8 cellular contexts compared by ENCODE assay signal in the genomic region with DNA sequence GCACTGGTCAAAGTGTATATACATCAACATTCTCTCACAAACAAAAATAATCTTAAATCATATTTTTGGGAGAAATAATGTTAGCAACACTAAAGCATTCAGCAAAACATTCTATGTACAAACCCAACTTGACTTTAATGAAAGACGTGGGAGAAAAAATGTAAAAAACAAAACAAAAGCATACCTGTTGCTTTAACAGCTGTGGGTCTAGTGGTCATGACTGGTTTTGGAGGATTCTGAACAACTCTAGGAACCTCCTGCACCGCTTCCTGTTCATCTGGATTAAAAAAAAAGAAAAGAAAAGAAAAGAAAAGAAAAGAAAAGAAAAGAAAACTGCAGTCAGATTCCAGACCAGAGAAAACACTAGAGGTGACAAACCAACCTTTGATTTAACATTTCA. TPM values are rescaled to one million over a fixed set of nuclear protein-coding genes. Genes with fewer than 3 reads are reported as not detected.
DNase-seq lines count a peak whose midpoint lies in the region; ATAC-seq and TF ChIP-seq lines count a peak whose summit lies in the region.

No MANE protein-coding gene starts in this region.

- ATAC-seq in HG02840 (IDR thresholded peaks at IDR 0.05; ENCODE audit: low FRiP score, unreplicated experiment) = no peak

- H3K27ac ChIP-seq in OCI-LY1 (ENCODE audit: low read depth, low read length, poor library complexity, severe bottlenecking) (no peak overlapping the region), coronary artery (peak overlapping the region in 1 of 2 donors; percentile 96), neural cell (ENCODE audit: low read length) (no peak overlapping the region)

- TF ChIP-seq EP300 in neural cell (conservative IDR thresholded peaks at IDR 0.05; ENCODE audit: poor library complexity, severe bottlenecking) = no peak

- no peaks in the 10 kb centered on the region for H3K9me3 ChIP-seq in OCI-LY1 (ENCODE audit: low read length)
- H3K9me3 ChIP-seq in neural cell (ENCODE audit: low read length) = no peaks in the 10 kb centered on the region

- peaks cover 23% of the 10 kb centered on the region for H3K4me1 ChIP-seq in OCI-LY1 (ENCODE audit: insufficient read depth, low read length, severe bottlenecking)

- TF ChIP-seq CTCF in OCI-LY1 (IDR thresholded peaks at IDR 0.05; ENCODE audit: low read length) (no peak), coronary artery (IDR thresholded peaks at IDR 0.05) (no peak), neural cell (IDR thresholded peaks at IDR 0.05; ENCODE audit: poor library complexity, severe bottlenecking) (no peak)

- H3K4me2 ChIP-seq in OCI-LY1 (ENCODE audit: low read length) (peak overlapping the region; percentile 70), neural cell (ENCODE audit: low read length) (peak overlapping the region; percentile 28)

- H3K4me3 ChIP-seq in OCI-LY1 (ENCODE audit: low read depth, low read length, poor library complexity, severe bottlenecking) = peak overlapping the region; percentile 88
- H3K4me3 ChIP-seq in coronary artery = peak overlapping the region; percentile 95
- H3K4me3 ChIP-seq in neural cell (ENCODE audit: low read length) = peak overlapping the region; percentile 96

- H3K36me3 ChIP-seq in OCI-LY1 (ENCODE audit: insufficient read depth, low read length) (peaks cover 52% of the 10 kb centered on the region), neural cell (ENCODE audit: insufficient read depth, low read length) (no peaks in the 10 kb centered on the region)

- no peaks in the 10 kb centered on the region for H3K27me3 ChIP-seq in OCI-LY1 (ENCODE audit: insufficient read depth, low read length)
- H3K27me3 ChIP-seq in neural cell (ENCODE audit: insufficient read depth, low read depth, low read length) = no peaks in the 10 kb centered on the region

- no peaks in the 10 kb centered on the region for H3F3A ChIP-seq in OCI-LY1 (ENCODE audit: insufficient read depth, low read length)
- peaks cover 7% of the 10 kb centered on the region for H3F3A ChIP-seq in neural cell (ENCODE audit: insufficient read depth, low read length, poor library complexity, severe bottlenecking)

- DNase-seq in ELR (ENCODE audit: low read depth) = peak; percentile 18
- no peak for DNase-seq in coronary artery (ENCODE audit: low spot score)
- DNase-seq in activated CD4-positive, CD25-positive, alpha-beta regulatory T cell treated with anti-CD3 and anti-CD28 coated beads, Interleukin-2, amount 50 U/mL, for 72 hours = no peak
- no peak for DNase-seq in DMS53 (lab: John Stamatoyannopoulos, UW)
- no peak for DNase-seq in activated CD4-positive, alpha-beta T cell treated with anti-CD3 and anti-CD28 coated beads, Interleukin-2, amount 50 U/mL, for 48 hours

- peaks cover 34% of the 10 kb centered on the region for H3K79me2 ChIP-seq in OCI-LY1 (ENCODE audit: insufficient read depth, low read length)
- H3K79me2 ChIP-seq in neural cell (replicated peaks; ENCODE audit: insufficient read depth, low read length) = peaks cover 38% of the 10 kb centered on the region

- H3K9me2 ChIP-seq in OCI-LY1 (ENCODE audit: low read depth, low read length) (no peaks in the 10 kb centered on the region), neural cell (ENCODE audit: insufficient read depth, low read length) (no peaks in the 10 kb centered on the region)

- H3K9ac ChIP-seq in OCI-LY1 (ENCODE audit: low read length) (peak overlapping the region; percentile 91), neural cell (ENCODE audit: low read length) (no peak overlapping the region)

- H2AFZ ChIP-seq in OCI-LY1 (ENCODE audit: low read length) = no peak overlapping the region
- H2AFZ ChIP-seq in neural cell (ENCODE audit: low read depth, low read length) = no peak overlapping the region

- H4K20me1 ChIP-seq in OCI-LY1 (ENCODE audit: insufficient read depth, low read length) = no peaks in the 10 kb centered on the region
- H4K20me1 ChIP-seq in neural cell (ENCODE audit: insufficient read depth) = no peaks in the 10 kb centered on the region

- TF ChIP-seq RAD21 in neural cell (conservative IDR thresholded peaks at IDR 0.05) = no peak

TF ChIP-seq in neural cell, 6 proteins besides CTCF, POLR2A, EP300 and RAD21:
- TF ChIP-seq EZH2 (IDR thresholded peaks at IDR 0.05; ENCODE audit: borderline replicate concordance, insufficient read depth, low read length, poor library complexity, severe bottlenecking) (no peak), TAF1 (IDR thresholded peaks at IDR 0.05; ENCODE audit: low read depth) (no peak), POLR2AphosphoS5 (IDR thresholded peaks at IDR 0.05) (no peak), SMC3 (conservative IDR thresholded peaks at IDR 0.05; ENCODE audit: poor library complexity) (no peak), MXI1 (conservative IDR thresholded peaks at IDR 0.05; ENCODE audit: poor library complexity, severe bottlenecking) (no peak)
- TF ChIP-seq, protein P1, sequence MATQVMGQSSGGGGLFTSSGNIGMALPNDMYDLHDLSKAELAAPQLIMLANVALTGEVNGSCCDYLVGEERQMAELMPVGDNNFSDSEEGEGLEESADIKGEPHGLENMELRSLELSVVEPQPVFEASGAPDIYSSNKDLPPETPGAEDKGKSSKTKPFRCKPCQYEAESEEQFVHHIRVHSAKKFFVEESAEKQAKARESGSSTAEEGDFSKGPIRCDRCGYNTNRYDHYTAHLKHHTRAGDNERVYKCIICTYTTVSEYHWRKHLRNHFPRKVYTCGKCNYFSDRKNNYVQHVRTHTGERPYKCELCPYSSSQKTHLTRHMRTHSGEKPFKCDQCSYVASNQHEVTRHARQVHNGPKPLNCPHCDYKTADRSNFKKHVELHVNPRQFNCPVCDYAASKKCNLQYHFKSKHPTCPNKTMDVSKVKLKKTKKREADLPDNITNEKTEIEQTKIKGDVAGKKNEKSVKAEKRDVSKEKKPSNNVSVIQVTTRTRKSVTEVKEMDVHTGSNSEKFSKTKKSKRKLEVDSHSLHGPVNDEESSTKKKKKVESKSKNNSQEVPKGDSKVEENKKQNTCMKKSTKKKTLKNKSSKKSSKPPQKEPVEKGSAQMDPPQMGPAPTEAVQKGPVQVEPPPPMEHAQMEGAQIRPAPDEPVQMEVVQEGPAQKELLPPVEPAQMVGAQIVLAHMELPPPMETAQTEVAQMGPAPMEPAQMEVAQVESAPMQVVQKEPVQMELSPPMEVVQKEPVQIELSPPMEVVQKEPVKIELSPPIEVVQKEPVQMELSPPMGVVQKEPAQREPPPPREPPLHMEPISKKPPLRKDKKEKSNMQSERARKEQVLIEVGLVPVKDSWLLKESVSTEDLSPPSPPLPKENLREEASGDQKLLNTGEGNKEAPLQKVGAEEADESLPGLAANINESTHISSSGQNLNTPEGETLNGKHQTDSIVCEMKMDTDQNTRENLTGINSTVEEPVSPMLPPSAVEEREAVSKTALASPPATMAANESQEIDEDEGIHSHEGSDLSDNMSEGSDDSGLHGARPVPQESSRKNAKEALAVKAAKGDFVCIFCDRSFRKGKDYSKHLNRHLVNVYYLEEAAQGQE (IDR thresholded peaks at IDR 0.05; ENCODE audit: borderline replicate concordance) = no peak
TF ChIP-seq in neural cell: peak in this region for 0.

RNA-seq across cellular contexts. Expression of a gene that starts 2.1 kb away (rescaled TPM):
- polyA plus RNA-seq in neural cell = 129 and 180 TPM in 2 replicates
- 200 and 213 TPM in 2 replicates for polyA minus RNA-seq in neural cell

RNA-seq across cellular contexts. Expression of a gene that starts 49.9 kb away (rescaled TPM):
- polyA plus RNA-seq in neural cell = not detected in 2 replicates
- not detected in 2 replicates for polyA minus RNA-seq in neural cell
